In the genomic region with DNA sequence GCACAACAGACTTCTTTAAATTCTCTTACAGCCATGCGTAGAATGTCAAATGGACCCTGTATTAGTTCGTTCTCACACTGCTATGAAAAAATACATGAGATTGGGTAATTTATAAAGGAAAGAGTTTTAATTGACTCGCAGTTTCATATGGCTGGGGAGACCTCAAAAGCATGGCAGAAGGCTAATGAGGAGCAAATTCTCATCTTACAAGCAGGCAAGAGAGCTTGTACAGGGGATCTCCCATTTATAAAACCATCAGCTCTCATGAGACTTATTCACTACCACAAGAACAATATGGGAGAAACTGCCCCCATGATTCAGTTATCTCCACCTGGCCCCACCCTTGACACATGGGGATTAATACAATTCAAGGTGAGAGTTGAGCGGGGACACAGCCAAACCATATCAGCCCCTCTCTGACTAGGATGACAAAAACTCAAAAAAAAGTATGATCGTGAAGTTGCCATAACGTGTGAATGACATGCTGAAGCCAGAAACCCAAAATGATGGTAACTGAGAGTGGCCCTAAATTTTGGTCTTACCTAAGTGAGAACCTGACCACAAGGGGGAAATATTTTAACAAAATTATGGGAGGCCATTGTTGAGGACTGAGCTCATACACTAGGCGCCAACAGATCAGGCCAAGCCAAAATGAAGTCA, we compare ENCODE assay signal across 15 cellular contexts. TPM values are rescaled to one million over a fixed set of nuclear protein-coding genes. Genes with fewer than 3 reads are reported as not detected.
DNase-seq lines count a peak whose midpoint lies in the region; ATAC-seq, FAIRE-seq and TF ChIP-seq lines count a peak whose summit lies in the region.
"Had no signal": no experiment of that assay in that cellular context is flagged by ENCODE, and none has a peak within 500 bp of the region (broad histone marks: within the 10 kb centered on the region; RNA-seq: fewer than 3 reads in every experiment).

No MANE protein-coding gene starts in this region.

- H3K4me2 ChIP-seq in Loucy (ENCODE audit: low read depth, low read length, poor library complexity, severe bottlenecking) (no peak overlapping the region), OCI-LY7 (ENCODE audit: low read length) (no peak overlapping the region)
- H3K4me2 ChIP-seq: A549 had no signal

- H3K4me1 ChIP-seq in Loucy (ENCODE audit: insufficient read depth, low read length, poor library complexity, severe bottlenecking) (no peaks in the 10 kb centered on the region), OCI-LY7 (ENCODE audit: insufficient read depth, low read length, poor library complexity, severe bottlenecking) (no peaks in the 10 kb centered on the region)
- H3K4me1 ChIP-seq: BE2C had no signal

- TF ChIP-seq CTCF in Loucy (conservative IDR thresholded peaks at IDR 0.05; ENCODE audit: low read length) (0 out of 2 replicates have a peak, but pooled peaks have one; percentile 9), OCI-LY7 (conservative IDR thresholded peaks at IDR 0.05; ENCODE audit: low read length) (0 out of 2 replicates have a peak, but pooled peaks have one; percentile 17), bronchial epithelial cell (IDR thresholded peaks at IDR 0.05; ENCODE audit: insufficient read depth, low read length, severe bottlenecking) (no peak)

- FAIRE-seq in bronchial epithelial cell (lab: Jason Lieb, UNC): no peak
- no peak for FAIRE-seq in urothelium cell line (lab: Jason Lieb, UNC)
- FAIRE-seq: A549, H54 had no signal

- no peak overlapping the region for H3K9ac ChIP-seq in Loucy (ENCODE audit: low read depth, low read length, poor library complexity, severe bottlenecking)
- H3K9ac ChIP-seq: GM23248 had no signal

- no peaks in the 10 kb centered on the region for H3K9me2 ChIP-seq in Loucy (replicated peaks; ENCODE audit: low read depth, low read length)
- no peaks in the 10 kb centered on the region for H3K9me2 ChIP-seq in OCI-LY7 (ENCODE audit: insufficient read depth, low read length)

- POLR2A ChIA-PET in OCI-LY7 (lab: Charles Lee): interaction anchor here (0.7 kb wide), 1 partner anchor 1605 kb away, joined by 4 read pairs; no protein-coding TSS in a partner anchor

- DNase-seq in OCI-LY7 (ENCODE audit: low spot score) (no peak), bronchial epithelial cell (ENCODE audit: low read depth) (peak; percentile 17), Right ventricle myocardium superior (no peak), urothelium cell line (ENCODE audit: low spot score) (no peak), iPS-NIHi11 (ENCODE audit: low spot score) (no peak)
- DNase-seq: BE2C; CD8-positive, alpha-beta T cell; COR-L47; DND-41; GF-D8; GM23248; IMR-90 had no signal

- no peak for ATAC-seq in Right ventricle myocardium superior (ENCODE audit: poor library complexity)
- ATAC-seq: CD8-positive, alpha-beta T cell had no signal

- H3F3A ChIP-seq in Loucy (ENCODE audit: low read depth): no peaks in the 10 kb centered on the region

- H3K27ac ChIP-seq in OCI-LY7 (ENCODE audit: low read depth, low read length, poor library complexity, severe bottlenecking): no peak overlapping the region
- H3K27ac ChIP-seq: A549, GM23248 had no signal

- H4K20me1 ChIP-seq in Loucy (ENCODE audit: insufficient read depth, low read length, poor library complexity, severe bottlenecking) (no peaks in the 10 kb centered on the region), OCI-LY7 (ENCODE audit: insufficient read depth, low read length) (no peaks in the 10 kb centered on the region)

- CTCF ChIA-PET in OCI-LY7 (lab: Charles Lee; ENCODE audit: unreplicated experiment): no interaction called here

- H3K4me3 ChIP-seq in Loucy (ENCODE audit: low read length, poor library complexity, severe bottlenecking): no peak overlapping the region
- H3K4me3 ChIP-seq in OCI-LY7 (ENCODE audit: low read depth, low read length, poor library complexity, severe bottlenecking): no peak overlapping the region
- H3K4me3 ChIP-seq in bronchial epithelial cell (ENCODE audit: low read depth, low read length): no peak overlapping the region
- H3K4me3 ChIP-seq: A549, GM23248 had no signal

- BruUV-seq in OCI-LY7 (replicated peaks; lab: Mats Ljungman, UMichigan): no TSS peak

- H3K36me3 ChIP-seq in Loucy (ENCODE audit: insufficient read depth, low read length) (no peaks in the 10 kb centered on the region), OCI-LY7 (ENCODE audit: insufficient read depth, low read length) (no peaks in the 10 kb centered on the region), bronchial epithelial cell (ENCODE audit: control insufficient read depth, insufficient read depth, low read length) (no peaks in the 10 kb centered on the region)
- H3K36me3 ChIP-seq: BE2C had no signal

- H3K79me2 ChIP-seq in Loucy (ENCODE audit: insufficient read depth, low read length) (no peaks in the 10 kb centered on the region), OCI-LY7 (ENCODE audit: insufficient read depth, low read depth, low read length) (no peaks in the 10 kb centered on the region)

- H3K27me3 ChIP-seq in Loucy (ENCODE audit: insufficient read depth, low read length, poor library complexity, severe bottlenecking) (no peaks in the 10 kb centered on the region), bronchial epithelial cell (ENCODE audit: control insufficient read depth, insufficient read depth, low read length) (no peaks in the 10 kb centered on the region)
- H3K27me3 ChIP-seq: BE2C had no signal

- no peaks in the 10 kb centered on the region for H3K9me3 ChIP-seq in Loucy (ENCODE audit: insufficient read depth, low read depth, low read length)
- no peaks in the 10 kb centered on the region for H3K9me3 ChIP-seq in OCI-LY7 (ENCODE audit: low read length)
- H3K9me3 ChIP-seq: A549, BE2C had no signal

- H2AFZ ChIP-seq in Loucy (ENCODE audit: low read length) (no peak overlapping the region), OCI-LY7 (ENCODE audit: low read length) (no peak overlapping the region)
- H2AFZ ChIP-seq: GM23248 had no signal

- intact Hi-C loops in OCI-LY7 (cut with micrococcal nuclease; ENCODE audit: unreplicated experiment): no loop called here
- intact Hi-C loops in Right ventricle myocardium superior (cut with DNase I): no loop called here

RNA-seq across cellular contexts. Expression of a gene that starts 17.5 kb away (rescaled TPM):
- 39.2 and 43.9 TPM in 2 replicates for total RNA-seq in OCI-LY7 (2014; rRNA removed; shearing (Covaris generic))
- 38.4 and 44.9 TPM in 2 replicates for total RNA-seq in OCI-LY7 (2022)
- total RNA-seq in bronchial epithelial cell: 22.9 and 30.0 TPM in 2 replicates
- total RNA-seq in Right ventricle myocardium superior: 8.0 TPM

RNA-seq across cellular contexts. Expression of a gene that starts 56.7 kb away (rescaled TPM):
- total RNA-seq in OCI-LY7 (2014; rRNA removed; shearing (Covaris generic)): 38.0 and 51.7 TPM in 2 replicates
- total RNA-seq in OCI-LY7 (2022): 30.5 and 33.1 TPM in 2 replicates
- total RNA-seq in bronchial epithelial cell: 37.1 and 38.7 TPM in 2 replicates
- 15.5 TPM for total RNA-seq in Right ventricle myocardium superior
